Comparison of ENCODE assay signal across 12 cellular contexts in the genomic region with DNA sequence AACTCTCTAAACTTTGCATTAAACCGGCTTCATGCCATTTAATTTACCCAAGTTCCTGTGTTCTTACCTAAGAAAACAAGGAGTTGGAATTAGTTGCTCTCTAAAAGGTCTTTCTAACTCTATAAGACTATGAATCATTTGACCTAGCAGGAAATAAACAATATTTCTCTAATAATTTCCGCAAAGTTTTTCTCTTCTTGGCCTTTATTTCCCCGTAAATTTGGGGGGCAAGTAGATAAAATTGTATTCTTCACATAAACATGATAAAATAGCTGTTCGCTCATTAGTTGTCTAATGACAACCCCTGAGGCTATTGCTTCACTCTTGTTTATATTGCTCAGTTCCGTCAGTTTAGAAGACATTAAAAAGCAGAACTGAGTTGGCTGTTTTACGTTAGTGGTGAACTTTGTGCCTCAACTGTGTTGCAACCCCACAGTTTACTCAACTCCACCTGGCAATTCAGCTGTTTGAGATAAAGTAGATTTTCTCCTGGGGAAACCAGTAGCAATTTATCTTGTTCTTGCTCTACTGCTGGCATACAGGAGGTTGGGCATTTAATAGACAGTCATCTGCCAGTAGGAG.
DNase-seq lines count a peak whose midpoint lies in the region; TF ChIP-seq lines count a peak whose summit lies in the region.
"Had no signal": no experiment of that assay in that cellular context is flagged by ENCODE, and none has a peak within 500 bp of the region (broad histone marks: within the 10 kb centered on the region; RNA-seq: fewer than 3 reads in every experiment).

No MANE protein-coding gene starts in this region.

- TF ChIP-seq CTCF in Calu3 (IDR thresholded peaks at IDR 0.05; ENCODE audit: unreplicated experiment) (no peak), fibroblast of mammary gland (conservative IDR thresholded peaks at IDR 0.05; ENCODE audit: control insufficient read depth, insufficient read depth, low read depth, low read length) (no peak), SK-N-SH (IDR thresholded peaks at IDR 0.05) (no peak)

- CTCF ChIA-PET in Calu3 (lab: Charles Lee) (interaction anchor here (0.7 to 1.7 kb wide), 6 partner anchors 30 to 291 kb away, joined by 3 to 5 read pairs (median 3); no protein-coding TSS in a partner anchor), SK-N-SH (lab: Yijun Ruan, JAX) (no interaction called here)

- H3K27ac ChIP-seq in trophoblast cell (ENCODE audit: low read depth, low read length) (no peak overlapping the region), SK-N-SH (ENCODE audit: low read depth in 2 of 2, low read length in 1 of 2) (no peak overlapping the region; a peak in 1 of 4 replicates)

- peaks cover 56% of the 10 kb centered on the region for H3K4me1 Mint-ChIP-seq in Calu3 (ENCODE audit: low read depth, unreplicated experiment)

- no peaks in the 10 kb centered on the region for H4K20me1 ChIP-seq in SK-N-SH (ENCODE audit: insufficient read depth)

- H3K4me3 Mint-ChIP-seq in Calu3 (ENCODE audit: low read depth, unreplicated experiment): peak overlapping the region; percentile 54

- H3K18ac ChIP-seq in trophoblast cell (ENCODE audit: low read length): no peak overlapping the region

- H3K9ac ChIP-seq in trophoblast cell (ENCODE audit: low read length) (no peak overlapping the region), SK-N-SH (no peak overlapping the region)

- BruUV-seq in Calu3 (replicated peaks; lab: Mats Ljungman, UMichigan): no TSS peak

- H4K8ac ChIP-seq in trophoblast cell (ENCODE audit: low read depth, low read length): no peak overlapping the region

- H2AK5ac ChIP-seq in trophoblast cell (ENCODE audit: low read length): no peak overlapping the region

- H4K12ac ChIP-seq in trophoblast cell (ENCODE audit: low read depth, low read length): no peak overlapping the region

- H3K4me2 ChIP-seq in trophoblast cell (ENCODE audit: low read length) (no peak overlapping the region), SK-N-SH (no peak overlapping the region)

- H3K27me3 ChIP-seq in trophoblast cell (ENCODE audit: insufficient read depth, low read length) (no peaks in the 10 kb centered on the region), SK-N-SH (ENCODE audit: insufficient read depth) (no peaks in the 10 kb centered on the region)

- H3K27ac Mint-ChIP-seq in Calu3 (ENCODE audit: unreplicated experiment): peak overlapping the region; percentile 91
- H3K27ac Mint-ChIP-seq: activated naive CD4-positive, alpha-beta T cell treated with anti-CD3 and anti-CD28 coated beads, Interleukin-2, amount 50 U/mL, for 72 hours had no signal

- no peak overlapping the region for H4K91ac ChIP-seq in trophoblast cell (ENCODE audit: low read depth, low read length)

- DNase-seq in Calu3: peak; percentile 46
- DNase-seq in NOMO-1 (lab: John Stamatoyannopoulos, UW; ENCODE audit: unreplicated experiment in 2 of 2): peak; percentile 81 to 99
- peak; percentile 86 for DNase-seq in fibroblast of mammary gland (ENCODE audit: low read depth)
- peak; percentile 76 to 88 for DNase-seq in trophoblast cell
- DNase-seq in NAMALWA (ENCODE audit: low spot score): no peak
- no peak for DNase-seq in SK-N-SH
- no peak for DNase-seq in COLO829 (ENCODE audit: low spot score)
- no peak for DNase-seq in AG20443 (ENCODE audit: low spot score)
- DNase-seq: NCI-H2171 treated with DMSO at 0.1 percent for 48 hours; stimulated activated CD4-positive, alpha-beta T cell treated with anti-CD3 and anti-CD28 coated beads, Interleukin-15, amount 100 ng/mL, for 24 hours; T1000 had no signal

- peaks cover 16% of the 10 kb centered on the region for H3K36me3 Mint-ChIP-seq in Calu3 (ENCODE audit: insufficient read depth, unreplicated experiment)

- H2BK12ac ChIP-seq in trophoblast cell (ENCODE audit: low read length): no peak overlapping the region

- no peaks in the 10 kb centered on the region for H3K9me2 ChIP-seq in SK-N-SH

- no peak overlapping the region for H3K14ac ChIP-seq in trophoblast cell (ENCODE audit: low read length)

- no peak overlapping the region for H2BK120ac ChIP-seq in trophoblast cell (ENCODE audit: insufficient read depth, low read length, poor library complexity)

- POLR2A ChIA-PET in SK-N-SH (lab: Yijun Ruan, JAX): no interaction called here

- H3K36me3 ChIP-seq in trophoblast cell (ENCODE audit: control insufficient read depth in 1 of 2, insufficient read depth in 2 of 2, low read length in 2 of 2) (no peaks in the 10 kb centered on the region), SK-N-SH (replicated peaks in 1 of 2; ENCODE audit: control insufficient read depth in 1 of 2, insufficient read depth in 2 of 2, low read length in 1 of 2) (no peaks in the 10 kb centered on the region)

- no peaks in the 10 kb centered on the region for H3K9me3 ChIP-seq in trophoblast cell (ENCODE audit: insufficient read depth, low read depth, low read length)
- H3K9me3 ChIP-seq in SK-N-SH: no peaks in the 10 kb centered on the region

- H3K4ac ChIP-seq in trophoblast cell (ENCODE audit: low read depth, low read length): no peak overlapping the region

- no peaks in the 10 kb centered on the region for H3K27me3 Mint-ChIP-seq in Calu3 (ENCODE audit: unreplicated experiment)

- no peaks in the 10 kb centered on the region for H3K9me3 Mint-ChIP-seq in Calu3 (ENCODE audit: low read depth, unreplicated experiment)
- H3K9me3 Mint-ChIP-seq: activated naive CD4-positive, alpha-beta T cell treated with anti-CD3 and anti-CD28 coated beads, Interleukin-2, amount 50 U/mL, for 72 hours had no signal

- no CpG with 5 or more reads among the region's 6 CpGs for WGBS in trophoblast cell (ENCODE audit: extremely low coverage, insufficient coverage, insufficient read length)
- 79% methylated on average over 6 of the region's 6 CpGs for WGBS in SK-N-SH (ENCODE audit: low lambda C conversion rate)

- TF ChIP-seq RAD21 in SK-N-SH (IDR thresholded peaks at IDR 0.05; ENCODE audit: low read length): no peak

- H3K4me1 ChIP-seq in trophoblast cell (ENCODE audit: control insufficient read depth in 1 of 2, insufficient read depth in 2 of 2, low read length in 2 of 2) (no peaks in the 10 kb centered on the region), SK-N-SH (ENCODE audit: control insufficient read depth in 1 of 2, insufficient read depth in 2 of 2, low read depth in 1 of 2, low read length in 1 of 2) (peaks cover 8 to 14% of the 10 kb centered on the region in 2 experiments)

- no peaks in the 10 kb centered on the region for H3K79me1 ChIP-seq in trophoblast cell (ENCODE audit: low read length)

- H2BK5ac ChIP-seq in trophoblast cell (ENCODE audit: low read depth, low read length, poor library complexity): no peak overlapping the region

- no peak for TF ChIP-seq EP300 in SK-N-SH (IDR thresholded peaks at IDR 0.05; ENCODE audit: borderline replicate concordance in 1 of 2, low read depth in 1 of 2, low read length in 1 of 2)

- H3K4me3 ChIP-seq in fibroblast of mammary gland (ENCODE audit: control insufficient read depth, low read depth, low read length): no peak overlapping the region
- H3K4me3 ChIP-seq in trophoblast cell (ENCODE audit: low read depth, low read length): no peak overlapping the region
- H3K4me3 ChIP-seq in SK-N-SH (ENCODE audit: low read depth in 2 of 2, low read length in 1 of 2): no peak overlapping the region

- no peaks in the 10 kb centered on the region for H3K79me2 ChIP-seq in trophoblast cell (ENCODE audit: control insufficient read depth, insufficient read depth, low read length, poor library complexity)
- no peaks in the 10 kb centered on the region for H3K79me2 ChIP-seq in SK-N-SH (ENCODE audit: insufficient read depth)

- H3F3A ChIP-seq in SK-N-SH (replicated peaks; ENCODE audit: insufficient read depth): peaks cover 5% of the 10 kb centered on the region

- H3K23ac ChIP-seq in trophoblast cell (ENCODE audit: low read length): no peak overlapping the region

- H2AFZ ChIP-seq in trophoblast cell (ENCODE audit: insufficient read depth, low read length, poor library complexity) (no peak overlapping the region), SK-N-SH (ENCODE audit: low read depth) (no peak overlapping the region)

- intact Hi-C loops in Calu3 (cut with micrococcal nuclease; ENCODE audit: unreplicated experiment): loop anchor here (1.0 to 10.0 kb wide), 5 partner anchors 28 to 486 kb away; no protein-coding TSS in a partner anchor

TF ChIP-seq in SK-N-SH, 30 proteins besides CTCF, POLR2A, EP300 and RAD21 (continues in another document):
- TF ChIP-seq GABPA (IDR thresholded peaks at IDR 0.05; ENCODE audit: low read depth) (no peak), RXRA (IDR thresholded peaks at IDR 0.05; ENCODE audit: borderline replicate concordance, low read depth) (no peak), FOSL2 (IDR thresholded peaks at IDR 0.05; ENCODE audit: borderline replicate concordance, low read depth) (no peak), NFIC (IDR thresholded peaks at IDR 0.05; ENCODE audit: borderline replicate concordance) (no peak), TEAD4 (IDR thresholded peaks at IDR 0.05; ENCODE audit: borderline replicate concordance, insufficient read depth) (no peak), SIN3A (IDR thresholded peaks at IDR 0.05; ENCODE audit: borderline replicate concordance, low read depth, low read length) (no peak), TCF12 (IDR thresholded peaks at IDR 0.05) (no peak), MXI1 (IDR thresholded peaks at IDR 0.05; ENCODE audit: low read depth, low read length) (no peak), YY1 (IDR thresholded peaks at IDR 0.05; ENCODE audit: low read depth) (no peak), FOXJ3 (CRISPR knock-in tag; IDR thresholded peaks at IDR 0.05) (no peak), EZH2phosphoT487 (IDR thresholded peaks at IDR 0.05; ENCODE audit: borderline replicate concordance, low read depth) (no peak), POLR2AphosphoS5 (IDR thresholded peaks at IDR 0.05; ENCODE audit: low read depth, low read length) (no peak), GATA2 (CRISPR knock-in tag; IDR thresholded peaks at IDR 0.05) (no peak), RFX5 (IDR thresholded peaks at IDR 0.05; ENCODE audit: low read length) (no peak), SMC3 (IDR thresholded peaks at IDR 0.05; ENCODE audit: low read depth, low read length) (no peak), FOXM1 (IDR thresholded peaks at IDR 0.05; ENCODE audit: low read depth) (no peak), CHD2 (IDR thresholded peaks at IDR 0.05; ENCODE audit: low read length, partially characterized antibody) (no peak)
- TF ChIP-seq, protein P1, sequence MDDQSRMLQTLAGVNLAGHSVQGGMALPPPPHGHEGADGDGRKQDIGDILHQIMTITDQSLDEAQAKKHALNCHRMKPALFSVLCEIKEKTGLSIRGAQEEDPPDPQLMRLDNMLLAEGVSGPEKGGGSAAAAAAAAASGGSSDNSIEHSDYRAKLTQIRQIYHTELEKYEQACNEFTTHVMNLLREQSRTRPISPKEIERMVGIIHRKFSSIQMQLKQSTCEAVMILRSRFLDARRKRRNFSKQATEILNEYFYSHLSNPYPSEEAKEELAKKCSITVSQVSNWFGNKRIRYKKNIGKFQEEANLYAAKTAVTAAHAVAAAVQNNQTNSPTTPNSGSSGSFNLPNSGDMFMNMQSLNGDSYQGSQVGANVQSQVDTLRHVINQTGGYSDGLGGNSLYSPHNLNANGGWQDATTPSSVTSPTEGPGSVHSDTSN (IDR thresholded peaks at IDR 0.05): no peak

Comparison
In these comparisons a context has a peak if more than half of its experiments do, and no peak if none do; other contexts are left out.
1. DNase-seq: peak in Calu3 (single experiment), NOMO-1 (2 of 2), fibroblast of mammary gland (single experiment) and trophoblast cell (2 of 2); none in NAMALWA (single experiment), SK-N-SH (single experiment), COLO829 (single experiment) and AG20443 (single experiment).